In genomic region chr19:8396563-8397203, GRCh38 we compare ENCODE assay signal across 8 cellular contexts. TPM values are rescaled to one million over a fixed set of nuclear protein-coding genes. Genes with fewer than 3 reads are reported as not detected.
A peak's percentile ranks its signal among the peaks of the same experiment; 100 is the strongest.
DNase-seq lines count a peak whose midpoint lies in the region; ATAC-seq, FAIRE-seq and TF ChIP-seq lines count a peak whose summit lies in the region.

No MANE protein-coding gene starts in this region.

- peak overlapping the region; percentile 58 for H3K4me3 Mint-ChIP-seq in type B pancreatic cell

- intact Hi-C loops in Right ventricle myocardium inferior (cut with DNase I) = loop anchor here (2.0 kb wide), 1 partner anchor 42 kb away; no protein-coding TSS in a partner anchor
- intact Hi-C loops in cardiac septum (cut with DNase I) = loop anchor here (2.0 kb wide), 1 partner anchor 42 kb away; no protein-coding TSS in a partner anchor
- intact Hi-C loops in pancreas (cut with DNase I) = no loop called here

- FAIRE-seq in pancreas (lab: Jason Lieb, UNC) = no peak

- H3K4me3 ChIP-seq in pancreas = no peak overlapping the region

- WGBS in pancreas, 2 donors = 45 to 52% methylated on average over 22 of the region's 22 CpGs

- peak overlapping the region in 1 of 4 donors; percentile 16 for H3K27ac ChIP-seq in pancreas

- peaks cover 0 to 12% (median 0%) of the 10 kb centered on the region in 3 donors for H3K36me3 ChIP-seq in pancreas

- peak; percentile 47 for ATAC-seq in Right ventricle myocardium inferior
- ATAC-seq in pancreas = peak; percentile 11 to 51 (median 42)

- no peaks in the 10 kb centered on the region for H3K9me3 ChIP-seq in pancreas

- DNase-seq in Right ventricle myocardium inferior (ENCODE audit: missing footprints) (peak; percentile 82), cardiac septum (ENCODE audit: low spot score) (no peak), SHP77 treated with DMSO at 0.1 percent for 48 hours (lab: John Stamatoyannopoulos, UW) (peak; percentile 15), fibroblast of the conjunctiva (ENCODE audit: low read depth) (peak; percentile 22), pancreas (peak; percentile 62 to 79 (median 67)), type B pancreatic cell (ENCODE audit: extremely low spot score, unreplicated experiment) (peak; percentile 77), RKO (ENCODE audit: low spot score) (no peak)
- DNase-seq in activated effector memory CD4-positive, alpha-beta T cell treated with anti-CD3 and anti-CD28 coated beads, Interleukin-2, amount 50 U/mL, for 16 hours = peak; percentile 88

- H3K27ac Mint-ChIP-seq in type B pancreatic cell = peak overlapping the region; percentile 94

- no peaks in the 10 kb centered on the region for H3K9me3 Mint-ChIP-seq in type B pancreatic cell

- peaks cover 7% of the 10 kb centered on the region for H3K36me3 Mint-ChIP-seq in type B pancreatic cell

- peak in 3 of 4 donors; percentile 19 to 38 (median 32) for TF ChIP-seq CTCF in pancreas (IDR thresholded peaks at IDR 0.05)
- TF ChIP-seq CTCF in type B pancreatic cell (conservative IDR thresholded peaks at IDR 0.05) = peak; percentile 75

- no peaks in the 10 kb centered on the region for H3K27me3 ChIP-seq in pancreas

- no peaks in the 10 kb centered on the region for H3K27me3 Mint-ChIP-seq in type B pancreatic cell

- peaks cover 15% of the 10 kb centered on the region for H3K4me1 Mint-ChIP-seq in type B pancreatic cell (ENCODE audit: unreplicated experiment)

- H3K4me1 ChIP-seq in pancreas = peaks cover 31 to 44% (median 35%) of the 10 kb centered on the region in 3 donors

RNA-seq across cellular contexts. Expression of gene RAB11B, which starts 6.5 kb away (rescaled TPM):
- 144 TPM for total RNA-seq in Right ventricle myocardium inferior
- 132 TPM for total RNA-seq in cardiac septum
- 10 to 100 TPM; 52.1 to 75.2 (median 56.8) TPM for total RNA-seq in pancreas
- polyA plus RNA-seq in pancreas = 100 to 1,000 TPM in 1 of 2 donors, 10 to 100 TPM in 1; 84.6 to 107 TPM
- 106 and 123 TPM in 2 replicates for total RNA-seq in type B pancreatic cell (ENCODE audit: low replicate concordance)

RNA-seq across cellular contexts. Expression of gene MARCHF2, which starts 16.4 kb away (rescaled TPM):
- total RNA-seq in Right ventricle myocardium inferior = 110 TPM
- total RNA-seq in cardiac septum = 84.3 TPM
- 10 to 100 TPM in 5 of 6 donors, 1 to 10 TPM in 1; 8.8 to 18.0 (median 11.0) TPM for total RNA-seq in pancreas
- polyA plus RNA-seq in pancreas = 10 to 100 TPM; 17.1 to 22.6 TPM
- 15.5 and 24.7 TPM in 2 replicates for total RNA-seq in type B pancreatic cell (ENCODE audit: low replicate concordance)

RNA-seq across cellular contexts. Expression of gene ANGPTL4, which starts 32.7 kb away (rescaled TPM):
- total RNA-seq in Right ventricle myocardium inferior = 24.6 TPM
- total RNA-seq in cardiac septum = 4.1 TPM
- total RNA-seq in pancreas = 10 to 100 TPM in 4 of 6 donors, 1 to 10 TPM in 2; 2.8 to 82.8 (median 22.5) TPM
- 100 to 1,000 TPM in 1 of 2 donors, 10 to 100 TPM in 1; 95.0 to 169 TPM for polyA plus RNA-seq in pancreas
- total RNA-seq in type B pancreatic cell (ENCODE audit: low replicate concordance) = 4.2 and 4.7 TPM in 2 replicates

RNA-seq across cellular contexts. Expression of gene HNRNPM, which starts 48.1 kb away (rescaled TPM):
- 118 TPM for total RNA-seq in Right ventricle myocardium inferior
- total RNA-seq in cardiac septum = 102 TPM
- total RNA-seq in pancreas = 10 to 100 TPM; 44.5 to 88.3 (median 66.6) TPM
- polyA plus RNA-seq in pancreas = 10 to 100 TPM; 52.5 to 90.1 TPM
- 197 and 317 TPM in 2 replicates for total RNA-seq in type B pancreatic cell (ENCODE audit: low replicate concordance)

RNA-seq across cellular contexts. Expression of gene KANK3, which starts 53.6 kb away (rescaled TPM):
- total RNA-seq in Right ventricle myocardium inferior (20.5 TPM), cardiac septum (13.1 TPM), pancreas (1 to 10 TPM; 1.7 to 2.3 (median 2.0) TPM), type B pancreatic cell (ENCODE audit: low replicate concordance) (1.6 and 3.1 TPM in 2 replicates)
- polyA plus RNA-seq in pancreas = 10 to 100 TPM in 1 of 2 donors, 1 to 10 TPM in 1; 7.7 to 17.9 TPM

Comparison
In these comparisons a context has a peak if more than half of its experiments do, and no peak if none do; other contexts are left out.
1. DNase-seq: peak in Right ventricle myocardium inferior (single experiment), SHP77 treated with DMSO at 0.1 percent for 48 hours (single experiment), activated effector memory CD4-positive, alpha-beta T cell treated with anti-CD3 and anti-CD28 coated beads, Interleukin-2, amount 50 U/mL, for 16 hours (single experiment), fibroblast of the conjunctiva (single experiment), pancreas (6 of 6) and type B pancreatic cell (single experiment); none in cardiac septum (single experiment) and RKO (single experiment).
2. intact Hi-C loops: an anchor here in Right ventricle myocardium inferior (2.0 kb wide) and cardiac septum (2.0 kb wide); none called in pancreas.